Comparison of ENCODE assay signal across 12 cellular contexts in the genomic region with DNA sequence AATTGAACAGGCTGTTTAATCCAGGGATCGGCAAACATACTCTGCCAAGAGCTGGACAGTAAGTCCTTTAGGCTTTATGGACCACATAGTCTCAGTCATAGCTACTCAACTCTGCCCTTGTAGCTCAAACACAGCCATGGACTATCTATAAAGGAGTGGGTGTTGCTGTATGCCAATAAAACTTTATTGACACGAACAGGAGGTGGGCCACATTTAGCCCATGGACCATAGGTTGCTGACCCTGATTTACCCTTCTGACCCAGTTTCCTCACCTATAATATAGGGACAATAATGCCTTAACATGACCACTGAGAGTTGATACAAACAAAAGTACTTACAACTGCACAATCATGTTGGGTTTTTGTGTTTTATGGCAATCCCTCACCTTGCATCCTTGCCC.
DNase-seq lines count a peak whose midpoint lies in the region; ATAC-seq and TF ChIP-seq lines count a peak whose summit lies in the region.
"Had no signal": no experiment of that assay in that cellular context is flagged by ENCODE, and none has a peak within 500 bp of the region (broad histone marks: within the 10 kb centered on the region; RNA-seq: fewer than 3 reads in every experiment).

No MANE protein-coding gene starts in this region.

- no peak overlapping the region for H3K27ac ChIP-seq in CD8-positive, alpha-beta T cell (ENCODE audit: low read depth, low read length)
- no peak overlapping the region for H3K27ac ChIP-seq in neural progenitor cell
- H3K27ac ChIP-seq: SJSA1 had no signal

- no peaks in the 10 kb centered on the region for H4K20me1 ChIP-seq in neural progenitor cell (ENCODE audit: low read depth)

- intact Hi-C loops in CD8-positive, alpha-beta T cell (cut with DNase I, micrococcal nuclease), result no loop called here

- no peaks in the 10 kb centered on the region for H3K79me2 ChIP-seq in neural progenitor cell (ENCODE audit: low read depth)

- H3K9ac ChIP-seq in iPS-15b (ENCODE audit: low read depth, low read length) (no peak overlapping the region), neural progenitor cell (no peak overlapping the region)

- ATAC-seq in CD8-positive, alpha-beta T cell, result no peak
- ATAC-seq: activated CD8-positive, alpha-beta memory T cell treated with anti-CD3 and anti-CD28 coated beads, Interleukin-2, amount 10 ng/mL, durations not matched to agents 7 days and 5 days had no signal

- H3K27me3 Mint-ChIP-seq in CD8-positive, alpha-beta T cell (ENCODE audit: low read depth), result peaks cover 41% of the 10 kb centered on the region
- H3K27me3 Mint-ChIP-seq in IgD-negative memory B cell (peaks cover 35% of the 10 kb centered on the region), neural progenitor cell (ENCODE audit: insufficient read depth, low read depth) (peaks cover 25% of the 10 kb centered on the region)

- peaks cover 5% of the 10 kb centered on the region for H3K4me1 ChIP-seq in CD8-positive, alpha-beta T cell (ENCODE audit: insufficient read depth, low read length)
- H3K4me1 ChIP-seq in iPS-15b (ENCODE audit: control insufficient read depth, insufficient read depth, low read length), result peaks cover 7% of the 10 kb centered on the region
- peaks cover 22% of the 10 kb centered on the region for H3K4me1 ChIP-seq in neural progenitor cell
- H3K4me1 ChIP-seq: SJSA1 had no signal

- no peaks in the 10 kb centered on the region for H3K36me3 Mint-ChIP-seq in CD8-positive, alpha-beta T cell
- H3K36me3 Mint-ChIP-seq in IgD-negative memory B cell (no peaks in the 10 kb centered on the region), neural progenitor cell (no peaks in the 10 kb centered on the region)
- H3K36me3 Mint-ChIP-seq: activated CD8-positive, alpha-beta memory T cell treated with anti-CD3 and anti-CD28 coated beads, Interleukin-2, amount 10 ng/mL, durations not matched to agents 7 days and 5 days had no signal

- H3F3A ChIP-seq in neural progenitor cell (ENCODE audit: low read depth), result peaks cover 23% of the 10 kb centered on the region

- H3K27ac Mint-ChIP-seq in CD8-positive, alpha-beta T cell, result no peak overlapping the region
- H3K27ac Mint-ChIP-seq in IgD-negative memory B cell (no peak overlapping the region), neural progenitor cell (no peak overlapping the region)
- H3K27ac Mint-ChIP-seq: activated CD8-positive, alpha-beta memory T cell treated with anti-CD3 and anti-CD28 coated beads, Interleukin-2, amount 10 ng/mL, durations not matched to agents 7 days and 5 days had no signal

- no peaks in the 10 kb centered on the region for H3K9me3 Mint-ChIP-seq in CD8-positive, alpha-beta T cell
- H3K9me3 Mint-ChIP-seq in IgD-negative memory B cell (peaks cover 0 to 8% (median 0%) of the 10 kb centered on the region in 3 donors), neural progenitor cell (peaks cover 4% of the 10 kb centered on the region)

- H3K4me3 Mint-ChIP-seq in CD8-positive, alpha-beta T cell, result peak overlapping the region; percentile 82
- H3K4me3 Mint-ChIP-seq in IgD-negative memory B cell, result peak overlapping the region; percentile 79 to 93 (median 85)
- H3K4me3 Mint-ChIP-seq in neural progenitor cell, result peak overlapping the region; percentile 80

- CTCF ChIA-PET in CD8-positive, alpha-beta T cell (lab: Charles Lee), result no interaction called here

- POLR2A ChIA-PET in CD8-positive, alpha-beta T cell (lab: Charles Lee), result no interaction called here

- H2AFZ ChIP-seq in neural progenitor cell (replicated peaks), result peak overlapping the region; percentile 99

- H3K27me3 ChIP-seq in CD8-positive, alpha-beta T cell (ENCODE audit: insufficient read depth, low read length), result no peaks in the 10 kb centered on the region
- peaks cover 94% of the 10 kb centered on the region for H3K27me3 ChIP-seq in iPS-15b (ENCODE audit: control insufficient read depth, insufficient read depth, low read length)
- peaks cover 100% of the 10 kb centered on the region for H3K27me3 ChIP-seq in neural progenitor cell

- H3K9me3 ChIP-seq in CD8-positive, alpha-beta T cell (ENCODE audit: low read length), result no peaks in the 10 kb centered on the region
- H3K9me3 ChIP-seq in iPS-15b (ENCODE audit: control insufficient read depth, insufficient read depth, low read length) (no peaks in the 10 kb centered on the region), neural progenitor cell (ENCODE audit: low read depth) (no peaks in the 10 kb centered on the region)

- peaks cover 8% of the 10 kb centered on the region for H3K4me1 Mint-ChIP-seq in CD8-positive, alpha-beta T cell (ENCODE audit: low read depth)
- peaks cover 7 to 12% (median 7%) of the 10 kb centered on the region in 3 donors for H3K4me1 Mint-ChIP-seq in IgD-negative memory B cell
- peaks cover 23% of the 10 kb centered on the region for H3K4me1 Mint-ChIP-seq in neural progenitor cell
- H3K4me1 Mint-ChIP-seq: activated CD8-positive, alpha-beta memory T cell treated with anti-CD3 and anti-CD28 coated beads, Interleukin-2, amount 10 ng/mL, durations not matched to agents 7 days and 5 days had no signal

- H3K4me2 ChIP-seq in neural progenitor cell, result peak overlapping the region; percentile 80

- peak overlapping the region; percentile 31 for H3K4me3 ChIP-seq in CD8-positive, alpha-beta T cell (ENCODE audit: low read depth, low read length)
- H3K4me3 ChIP-seq in iPS-15b (ENCODE audit: low read depth, low read length), result peak overlapping the region; percentile 42
- peak overlapping the region; percentile 38 for H3K4me3 ChIP-seq in neural progenitor cell
- H3K4me3 ChIP-seq: SJSA1 had no signal

- no peaks in the 10 kb centered on the region for H3K36me3 ChIP-seq in CD8-positive, alpha-beta T cell (ENCODE audit: insufficient read depth, low read length)
- H3K36me3 ChIP-seq in iPS-15b (ENCODE audit: control insufficient read depth, insufficient read depth, low read length), result no peaks in the 10 kb centered on the region
- H3K36me3 ChIP-seq in neural progenitor cell, result no peaks in the 10 kb centered on the region
- H3K36me3 ChIP-seq: SJSA1 had no signal

- no peak for DNase-seq in CD8-positive, alpha-beta T cell
- DNase-seq in neural progenitor cell (ENCODE audit: low spot score) (no peak), GM19238 (ENCODE audit: insufficient read length, low spot score) (no peak), amniotic stem cell (lab: John Stamatoyannopoulos, UW) (no peak), Kasumi-1 (lab: John Stamatoyannopoulos, UW) (no peak)
- DNase-seq: GF-D8; NCI-H2107; stimulated activated naive CD4-positive, alpha-beta T cell treated with Interleukin-2 at 50 U/mL for 16 hours had no signal

- no peak for TF ChIP-seq CTCF in CD8-positive, alpha-beta T cell (IDR thresholded peaks at IDR 0.05)
- no peak for TF ChIP-seq CTCF in neural progenitor cell (IDR thresholded peaks at IDR 0.05)
